8 cellular contexts compared by ENCODE assay signal in the genomic region with DNA sequence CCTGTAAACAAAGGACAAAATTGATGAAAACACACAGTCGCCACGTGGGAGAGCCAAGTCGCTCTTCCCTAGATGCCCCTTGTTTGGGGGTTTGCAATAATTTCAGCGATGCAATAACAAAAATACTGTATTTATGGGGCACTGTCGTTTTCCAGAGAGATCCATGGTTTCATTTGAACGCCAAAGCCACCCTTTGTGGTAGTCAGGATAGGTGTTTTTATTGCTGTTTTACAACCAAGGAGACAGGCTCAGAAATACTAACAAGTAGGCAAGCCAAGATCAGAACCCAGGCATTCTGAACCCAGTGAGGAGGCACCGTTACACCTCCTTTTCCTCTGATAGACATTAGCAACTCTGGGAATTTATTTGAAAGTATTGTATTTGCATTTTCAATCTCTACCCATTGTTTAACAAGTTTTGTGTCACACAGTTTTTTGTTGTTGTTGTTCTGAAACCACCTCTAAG. TPM values are rescaled to one million over a fixed set of nuclear protein-coding genes. Genes with fewer than 3 reads are reported as not detected.
DNase-seq lines count a peak whose midpoint lies in the region; TF ChIP-seq lines count a peak whose summit lies in the region.

No MANE protein-coding gene starts in this region.

- H3K36me3 ChIP-seq in esophagus (ENCODE audit: control insufficient read depth in 2 of 2, insufficient read depth in 2 of 2, low read length in 1 of 2): no peaks in the 10 kb centered on the region
- no peaks in the 10 kb centered on the region for H3K36me3 ChIP-seq in prostate gland

- TF ChIP-seq POLR2A in prostate gland (IDR thresholded peaks at IDR 0.05): no peak

- WGBS in esophagus, 2 donors: 6% methylated on average over 7 of the region's 7 CpGs
- 3% methylated on average over 7 of the region's 7 CpGs for WGBS in prostate gland

- no peak for TF ChIP-seq CTCF in GM12865 (IDR thresholded peaks at IDR 0.05; ENCODE audit: insufficient read depth, low read depth, low read length, missing control alignments)
- no peak for TF ChIP-seq CTCF in prostate gland (IDR thresholded peaks at IDR 0.05)
- no peak for TF ChIP-seq CTCF in GM13976 (IDR thresholded peaks at IDR 0.05; ENCODE audit: borderline replicate concordance, control extremely low read depth, extremely low read depth, insufficient read depth, missing control alignments)

- H3K4me1 ChIP-seq in esophagus (ENCODE audit: control insufficient read depth in 2 of 2, insufficient read depth in 2 of 2, low read length in 1 of 2): no peaks in the 10 kb centered on the region
- peaks cover 5% of the 10 kb centered on the region for H3K4me1 ChIP-seq in prostate gland (replicated peaks)

- DNase-seq in GM12865 (ENCODE audit: low read depth) (no peak), RPMI8226 (peak; percentile 6), prostate gland (ENCODE audit: low spot score) (no peak), T1000 (lab: John Stamatoyannopoulos, UW) (no peak), H4 (ENCODE audit: low spot score) (no peak), GM13976 (ENCODE audit: low spot score) (no peak), UCSD-AML1 (lab: John Stamatoyannopoulos, UW; ENCODE audit: unreplicated experiment) (no peak)

- intact Hi-C loops in prostate gland (cut with DNase I): loop anchor here (5.0 kb wide), 1 partner anchor 126 kb away; the partner anchor contains the start of genes GON7 and UBR7

- H3K27ac ChIP-seq in esophagus (ENCODE audit: low read depth in 2 of 2, low read length in 1 of 2) (peak overlapping the region; percentile 73 to 95), prostate gland (peak overlapping the region; percentile 94 to 97)

- peak overlapping the region; percentile 91 for H3K4me3 ChIP-seq in GM12865 (ENCODE audit: low read depth, low read length)
- H3K4me3 ChIP-seq in esophagus (ENCODE audit: low read depth in 1 of 2, low read length in 2 of 2): peak overlapping the region; percentile 77 to 83
- H3K4me3 ChIP-seq in prostate gland: peak overlapping the region; percentile 84 to 94

- in situ Hi-C loops in GM13976 (cut with MboI; ENCODE audit: low sequenced_read_pairs, unreplicated experiment): no loop called here

- no peaks in the 10 kb centered on the region for H3K27me3 ChIP-seq in esophagus (ENCODE audit: control insufficient read depth in 1 of 2, insufficient read depth in 2 of 2, low read length in 2 of 2)
- H3K27me3 ChIP-seq in prostate gland (replicated peaks; ENCODE audit: insufficient read depth): no peaks in the 10 kb centered on the region

- H3K9me3 ChIP-seq in esophagus (ENCODE audit: control insufficient read depth in 2 of 2, insufficient read depth in 1 of 2, low read depth in 1 of 2, low read length in 1 of 2): peaks cover 0 to 2% of the 10 kb centered on the region in 2 donors
- no peaks in the 10 kb centered on the region for H3K9me3 ChIP-seq in prostate gland

RNA-seq across cellular contexts. Expression of gene BTBD7, which starts 0.8 kb away (rescaled TPM):
- polyA plus RNA-seq in esophagus: 10 to 100 TPM in 1 of 2 donors, 1 to 10 TPM in 1; 7.7 to 10.7 TPM
- total RNA-seq in prostate gland: 10 to 100 TPM; 23.8 to 25.8 TPM
- total RNA-seq in H4 (2014; rRNA removed; shearing (Covaris generic)): 11.0 and 12.4 TPM in 2 replicates

RNA-seq across cellular contexts. Expression of gene COX8C, which starts 13.3 kb away (rescaled TPM):
- not detected for polyA plus RNA-seq in esophagus
- 10 to 100 TPM in 1 of 2 donors, not detected in 1; 10.8 TPM for total RNA-seq in prostate gland
- total RNA-seq in H4 (2014; rRNA removed; shearing (Covaris generic)): not detected in 2 replicates
